ENCODE assay signal across 17 cellular contexts in genomic region chr14:52780893-52781292, GRCh38. TPM values are rescaled to one million over a fixed set of nuclear protein-coding genes. Genes with fewer than 3 reads are reported as not detected.
DNase-seq lines count a peak whose midpoint lies in the region; ATAC-seq, FAIRE-seq and TF ChIP-seq lines count a peak whose summit lies in the region.
"Had no signal": no experiment of that assay in that cellular context is flagged by ENCODE, and none has a peak within 500 bp of the region (broad histone marks: within the 10 kb centered on the region; RNA-seq: fewer than 3 reads in every experiment).

No MANE protein-coding gene starts in this region.

- no peaks in the 10 kb centered on the region for H3K27me3 Mint-ChIP-seq in CD4-positive, alpha-beta T cell
- H3K27me3 Mint-ChIP-seq in T-helper 17 cell (no peaks in the 10 kb centered on the region), type B pancreatic cell (no peaks in the 10 kb centered on the region)
- H3K27me3 Mint-ChIP-seq in naive thymus-derived CD4-positive, alpha-beta T cell: no peaks in the 10 kb centered on the region

- H3K9me3 ChIP-seq in CD4-positive, alpha-beta T cell (ENCODE audit: control insufficient read depth, low read length): no peaks in the 10 kb centered on the region
- no peaks in the 10 kb centered on the region for H3K9me3 ChIP-seq in T-helper 17 cell (ENCODE audit: control insufficient read depth, low read length, poor library complexity, severe bottlenecking)
- H3K9me3 ChIP-seq in fibroblast of lung (ENCODE audit: control insufficient read depth, insufficient read depth, low read depth, low read length): no peaks in the 10 kb centered on the region
- no peaks in the 10 kb centered on the region for H3K9me3 ChIP-seq in naive thymus-derived CD4-positive, alpha-beta T cell (ENCODE audit: control insufficient read depth in 2 of 3, low read length in 3 of 3)
- H3K9me3 ChIP-seq: A549 had no signal

- peaks cover 3% of the 10 kb centered on the region for H3K36me3 ChIP-seq in fibroblast of lung (ENCODE audit: control insufficient read depth, insufficient read depth, low read length)
- H3K36me3 ChIP-seq in naive thymus-derived CD4-positive, alpha-beta T cell (ENCODE audit: control insufficient read depth in 2 of 3, insufficient read depth in 3 of 3, low read length in 3 of 3): peaks cover 0 to 7% (median 5%) of the 10 kb centered on the region in 3 experiments

- H3K4me2 ChIP-seq in fibroblast of lung (ENCODE audit: extremely low read depth, insufficient read depth, low read length): no peak overlapping the region
- H3K4me2 ChIP-seq: A549 had no signal

- no peaks in the 10 kb centered on the region for H4K20me1 ChIP-seq in fibroblast of lung (ENCODE audit: control insufficient read depth, extremely low read depth, insufficient read depth, low read length)

- no peaks in the 10 kb centered on the region for H3K4me1 ChIP-seq in fibroblast of lung (ENCODE audit: control insufficient read depth, extremely low read depth, insufficient read depth, low read length)
- H3K4me1 ChIP-seq in naive thymus-derived CD4-positive, alpha-beta T cell (ENCODE audit: control insufficient read depth in 2 of 2, insufficient read depth in 2 of 2, low read length in 2 of 2): no peaks in the 10 kb centered on the region

- no peak overlapping the region for H3K4me3 Mint-ChIP-seq in CD4-positive, alpha-beta T cell
- H3K4me3 Mint-ChIP-seq in T-helper 17 cell (no peak overlapping the region), type B pancreatic cell (no peak overlapping the region)
- H3K4me3 Mint-ChIP-seq in naive thymus-derived CD4-positive, alpha-beta T cell: no peak overlapping the region

- no peak for ATAC-seq in CD4-positive, alpha-beta T cell (ENCODE audit: poor library complexity)
- ATAC-seq in T-helper 17 cell: no peak
- ATAC-seq in naive thymus-derived CD4-positive, alpha-beta T cell: no peak
- no peak for ATAC-seq in HG03280 (IDR thresholded peaks at IDR 0.05; ENCODE audit: unreplicated experiment)
- ATAC-seq: A549, HCT116 had no signal

- H3K4me1 Mint-ChIP-seq in CD4-positive, alpha-beta T cell (ENCODE audit: low read depth): no peaks in the 10 kb centered on the region
- no peaks in the 10 kb centered on the region for H3K4me1 Mint-ChIP-seq in T-helper 17 cell
- peaks cover 0 to 6% (median 0%) of the 10 kb centered on the region in 7 donors for H3K4me1 Mint-ChIP-seq in naive thymus-derived CD4-positive, alpha-beta T cell
- H3K4me1 Mint-ChIP-seq in type B pancreatic cell (ENCODE audit: unreplicated experiment): no peaks in the 10 kb centered on the region

- H3K4me3 ChIP-seq in fibroblast of lung (replicated peaks in 1 of 4; ENCODE audit: control extremely low read depth in 1 of 4, insufficient read depth in 1 of 4, low read depth in 3 of 4, low read length in 4 of 4): no peak overlapping the region
- H3K4me3 ChIP-seq in naive thymus-derived CD4-positive, alpha-beta T cell (ENCODE audit: low read length): no peak overlapping the region
- H3K4me3 ChIP-seq: A549 had no signal

- H3K9me3 Mint-ChIP-seq in CD4-positive, alpha-beta T cell: no peaks in the 10 kb centered on the region
- no peaks in the 10 kb centered on the region for H3K9me3 Mint-ChIP-seq in naive thymus-derived CD4-positive, alpha-beta T cell
- no peaks in the 10 kb centered on the region for H3K9me3 Mint-ChIP-seq in type B pancreatic cell

- H3K27ac Mint-ChIP-seq in CD4-positive, alpha-beta T cell: peak overlapping the region; percentile 61
- peak overlapping the region; percentile 68 for H3K27ac Mint-ChIP-seq in T-helper 17 cell
- H3K27ac Mint-ChIP-seq in naive thymus-derived CD4-positive, alpha-beta T cell: peak overlapping the region in 7 of 9 donors; percentile 39 to 79 (median 62)
- no peak overlapping the region for H3K27ac Mint-ChIP-seq in type B pancreatic cell

- FAIRE-seq in urothelium cell line (lab: Jason Lieb, UNC): no peak

- peaks cover 3% of the 10 kb centered on the region for H3K79me2 ChIP-seq in fibroblast of lung (ENCODE audit: control insufficient read depth, insufficient read depth, low read length)

- POLR2A ChIA-PET in CD4-positive, alpha-beta T cell (lab: Charles Lee): no interaction called here
- POLR2A ChIA-PET in naive thymus-derived CD4-positive, alpha-beta T cell (lab: Charles Lee): no interaction called here

- intact Hi-C loops in CD4-positive, alpha-beta T cell (cut with DNase I, micrococcal nuclease): no loop called here
- intact Hi-C loops in naive thymus-derived CD4-positive, alpha-beta T cell (cut with micrococcal nuclease): no loop called here

- H3K27me3 ChIP-seq in CD4-positive, alpha-beta T cell (ENCODE audit: control insufficient read depth, insufficient read depth, low read length): no peaks in the 10 kb centered on the region
- no peaks in the 10 kb centered on the region for H3K27me3 ChIP-seq in fibroblast of lung (ENCODE audit: control insufficient read depth, insufficient read depth, low read length)
- H3K27me3 ChIP-seq in naive thymus-derived CD4-positive, alpha-beta T cell (ENCODE audit: control insufficient read depth in 2 of 2, insufficient read depth in 2 of 2, low read length in 2 of 2): no peaks in the 10 kb centered on the region

- no peak overlapping the region for H2AFZ ChIP-seq in fibroblast of lung (ENCODE audit: low read length)

- CTCF ChIA-PET in CD4-positive, alpha-beta T cell (lab: Charles Lee): no interaction called here
- CTCF ChIA-PET in naive thymus-derived CD4-positive, alpha-beta T cell (lab: Charles Lee): no interaction called here

- TF ChIP-seq CTCF in CD4-positive, alpha-beta T cell (IDR thresholded peaks at IDR 0.05): no peak
- no peak for TF ChIP-seq CTCF in fibroblast of lung (conservative IDR thresholded peaks at IDR 0.05 in 1 of 2, IDR thresholded peaks at IDR 0.05 in 1 of 2; ENCODE audit: low read depth in 1 of 2, low read length in 2 of 2)
- no peak for TF ChIP-seq CTCF in type B pancreatic cell (conservative IDR thresholded peaks at IDR 0.05)

- DNase-seq in CD4-positive, alpha-beta T cell: no peak
- DNase-seq in T-helper 17 cell (no peak), fibroblast of lung (ENCODE audit: low read depth in 2 of 2) (no peak), DMS53 (lab: John Stamatoyannopoulos, UW) (no peak), type B pancreatic cell (ENCODE audit: extremely low spot score, unreplicated experiment) (no peak), urothelium cell line (ENCODE audit: low spot score) (no peak)
- DNase-seq in naive thymus-derived CD4-positive, alpha-beta T cell: no peak
- DNase-seq: KBM-7, MV-4-11, NCI-H1417, NCI-H1930, NCI-H526 treated with DMSO at 0.1 percent for 48 hours, SHP77 had no signal

- no peak overlapping the region for H3K9ac ChIP-seq in fibroblast of lung (ENCODE audit: insufficient read depth, low read length)

- no peak overlapping the region for H3K27ac ChIP-seq in CD4-positive, alpha-beta T cell (ENCODE audit: low read depth, low read length)
- H3K27ac ChIP-seq in fibroblast of lung (ENCODE audit: insufficient read depth, low read length): peak overlapping the region; percentile 8
- H3K27ac ChIP-seq in naive thymus-derived CD4-positive, alpha-beta T cell (ENCODE audit: low read depth, low read length): no peak overlapping the region
- H3K27ac ChIP-seq: A549, C4-2B had no signal

- peaks cover 33% of the 10 kb centered on the region for H3K36me3 Mint-ChIP-seq in CD4-positive, alpha-beta T cell (ENCODE audit: low read depth)
- no peaks in the 10 kb centered on the region for H3K36me3 Mint-ChIP-seq in T-helper 17 cell (ENCODE audit: low read depth)
- H3K36me3 Mint-ChIP-seq in naive thymus-derived CD4-positive, alpha-beta T cell: peaks cover 0 to 4% (median 0%) of the 10 kb centered on the region in 5 donors
- peaks cover 4% of the 10 kb centered on the region for H3K36me3 Mint-ChIP-seq in type B pancreatic cell

RNA-seq across cellular contexts. Expression of gene GNPNAT1, which starts 10.5 kb away (rescaled TPM):
- 1 to 10 TPM; 3.8 to 4.6 TPM for total RNA-seq in CD4-positive, alpha-beta T cell
- 1 to 10 TPM; 7.0 to 7.8 TPM for total RNA-seq in T-helper 17 cell
- total RNA-seq in fibroblast of lung: 16.7 and 20.3 TPM in 2 replicates
- polyA plus RNA-seq in fibroblast of lung: 40.9 and 44.5 TPM in 2 replicates
- 35.6 and 37.9 TPM in 2 replicates for polyA plus RNA-seq in fibroblast of lung (2012)
- polyA minus RNA-seq in fibroblast of lung (ENCODE audit: low replicate concordance): 21.4 and 27.9 TPM in 2 replicates
- total RNA-seq in naive thymus-derived CD4-positive, alpha-beta T cell: 10 to 100 TPM in 1 of 5 experiments, 1 to 10 TPM in 4; 4.6 to 14.7 (median 8.5) TPM
- 10 to 100 TPM; 10.3 to 17.2 TPM for polyA plus RNA-seq in naive thymus-derived CD4-positive, alpha-beta T cell
- 23.7 and 26.6 TPM in 2 replicates for total RNA-seq in type B pancreatic cell (ENCODE audit: low replicate concordance)

RNA-seq across cellular contexts. Expression of gene STYX, which starts 50.9 kb away (rescaled TPM):
- total RNA-seq in CD4-positive, alpha-beta T cell: 10 to 100 TPM; 15.3 to 16.2 TPM
- total RNA-seq in T-helper 17 cell (10 to 100 TPM; 27.8 to 30.7 TPM), fibroblast of lung (13.1 and 14.9 TPM in 2 replicates), type B pancreatic cell (ENCODE audit: low replicate concordance) (9.1 and 11.0 TPM in 2 replicates)
- 16.6 and 17.0 TPM in 2 replicates for polyA plus RNA-seq in fibroblast of lung
- 9.8 and 11.1 TPM in 2 replicates for polyA plus RNA-seq in fibroblast of lung (2012)
- polyA minus RNA-seq in fibroblast of lung (ENCODE audit: low replicate concordance): 3.1 and 4.2 TPM in 2 replicates
- total RNA-seq in naive thymus-derived CD4-positive, alpha-beta T cell: 10 to 100 TPM; 23.9 to 45.3 (median 29.2) TPM
- polyA plus RNA-seq in naive thymus-derived CD4-positive, alpha-beta T cell: 10 to 100 TPM; 17.2 to 42.8 TPM
